Comparison of ENCODE assay signal across 1 cellular context in the genomic region with DNA sequence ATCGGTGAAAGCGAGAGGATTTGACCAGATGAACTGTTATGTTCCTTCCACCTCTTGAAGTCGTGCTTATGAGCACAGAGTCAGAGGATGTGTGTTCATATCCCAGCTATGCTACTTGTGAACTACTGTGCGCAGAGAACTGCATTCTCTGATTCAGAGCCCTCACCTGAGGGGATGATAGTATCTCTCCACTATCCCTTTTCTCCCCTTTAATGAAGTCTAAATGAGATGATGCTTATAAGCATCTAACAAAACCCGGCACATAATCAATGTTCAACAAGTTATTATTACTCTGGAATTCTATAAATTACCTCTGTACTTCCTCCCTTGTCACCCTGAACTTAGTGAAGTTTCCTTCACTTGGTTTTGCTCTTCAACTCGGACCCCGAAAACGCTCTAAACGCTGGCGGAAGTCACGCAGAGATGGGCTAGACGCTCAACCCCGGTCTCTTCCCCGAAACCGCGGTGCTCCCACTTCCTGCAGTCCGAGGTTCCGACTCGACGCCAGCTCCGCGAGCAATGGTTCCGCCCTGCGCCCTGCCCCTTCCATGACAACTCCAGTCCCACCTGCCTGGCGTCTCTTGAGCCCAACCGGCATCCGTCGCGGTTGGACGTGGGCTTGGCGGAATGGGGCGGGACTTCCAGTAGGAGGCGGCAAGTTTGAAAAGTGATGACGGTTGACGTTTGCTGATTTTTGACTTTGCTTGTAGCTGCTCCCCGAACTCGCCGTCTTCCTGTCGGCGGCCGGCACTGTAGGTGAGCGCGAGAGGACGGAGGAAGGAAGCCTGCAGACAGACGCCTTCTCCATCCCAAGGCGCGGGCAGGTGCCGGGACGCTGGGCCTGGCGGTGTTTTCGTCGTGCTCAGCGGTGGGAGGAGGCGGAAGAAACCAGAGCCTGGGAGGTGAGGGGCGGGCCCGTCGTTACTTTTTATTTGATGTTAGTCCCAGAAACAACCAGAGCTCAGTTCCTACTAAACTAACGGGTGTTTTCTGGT.
A peak's percentile ranks its signal among the peaks of the same experiment; 100 is the strongest.
TF ChIP-seq lines count a peak whose summit lies in the region.

NUF2 (plus strand) TSS at position 644 of the 995 bp plus-strand sequence. CDS start 4,098 bp downstream, outside the sequence.

TF ChIP-seq in K562, 482 proteins besides CTCF, POLR2A, EP300 and RAD21 (continued from another document and continues in another):
- no peak for TF ChIP-seq E4F1 (CRISPR knock-in tag; IDR thresholded peaks at IDR 0.05; ENCODE audit: borderline replicate concordance)
- peak; percentile 77 for TF ChIP-seq ZBTB9 (CRISPR knock-in tag; IDR thresholded peaks at IDR 0.05)
- TF ChIP-seq SPI1 (IDR thresholded peaks at IDR 0.05; ENCODE audit: borderline replicate concordance, low read depth, low read length): no peak; the same call in 1 of the 2 replicates
- TF ChIP-seq FOXA3 (CRISPR knock-in tag; conservative IDR thresholded peaks at IDR 0.05 in 1 of 2, IDR thresholded peaks at IDR 0.05 in 1 of 2): peak in 1 of 2 experiments; percentile 41; a peak in 1 of 4 replicates
- no peak for TF ChIP-seq KLF10 (CRISPR knock-in tag; IDR thresholded peaks at IDR 0.05)
- TF ChIP-seq, protein P1, sequence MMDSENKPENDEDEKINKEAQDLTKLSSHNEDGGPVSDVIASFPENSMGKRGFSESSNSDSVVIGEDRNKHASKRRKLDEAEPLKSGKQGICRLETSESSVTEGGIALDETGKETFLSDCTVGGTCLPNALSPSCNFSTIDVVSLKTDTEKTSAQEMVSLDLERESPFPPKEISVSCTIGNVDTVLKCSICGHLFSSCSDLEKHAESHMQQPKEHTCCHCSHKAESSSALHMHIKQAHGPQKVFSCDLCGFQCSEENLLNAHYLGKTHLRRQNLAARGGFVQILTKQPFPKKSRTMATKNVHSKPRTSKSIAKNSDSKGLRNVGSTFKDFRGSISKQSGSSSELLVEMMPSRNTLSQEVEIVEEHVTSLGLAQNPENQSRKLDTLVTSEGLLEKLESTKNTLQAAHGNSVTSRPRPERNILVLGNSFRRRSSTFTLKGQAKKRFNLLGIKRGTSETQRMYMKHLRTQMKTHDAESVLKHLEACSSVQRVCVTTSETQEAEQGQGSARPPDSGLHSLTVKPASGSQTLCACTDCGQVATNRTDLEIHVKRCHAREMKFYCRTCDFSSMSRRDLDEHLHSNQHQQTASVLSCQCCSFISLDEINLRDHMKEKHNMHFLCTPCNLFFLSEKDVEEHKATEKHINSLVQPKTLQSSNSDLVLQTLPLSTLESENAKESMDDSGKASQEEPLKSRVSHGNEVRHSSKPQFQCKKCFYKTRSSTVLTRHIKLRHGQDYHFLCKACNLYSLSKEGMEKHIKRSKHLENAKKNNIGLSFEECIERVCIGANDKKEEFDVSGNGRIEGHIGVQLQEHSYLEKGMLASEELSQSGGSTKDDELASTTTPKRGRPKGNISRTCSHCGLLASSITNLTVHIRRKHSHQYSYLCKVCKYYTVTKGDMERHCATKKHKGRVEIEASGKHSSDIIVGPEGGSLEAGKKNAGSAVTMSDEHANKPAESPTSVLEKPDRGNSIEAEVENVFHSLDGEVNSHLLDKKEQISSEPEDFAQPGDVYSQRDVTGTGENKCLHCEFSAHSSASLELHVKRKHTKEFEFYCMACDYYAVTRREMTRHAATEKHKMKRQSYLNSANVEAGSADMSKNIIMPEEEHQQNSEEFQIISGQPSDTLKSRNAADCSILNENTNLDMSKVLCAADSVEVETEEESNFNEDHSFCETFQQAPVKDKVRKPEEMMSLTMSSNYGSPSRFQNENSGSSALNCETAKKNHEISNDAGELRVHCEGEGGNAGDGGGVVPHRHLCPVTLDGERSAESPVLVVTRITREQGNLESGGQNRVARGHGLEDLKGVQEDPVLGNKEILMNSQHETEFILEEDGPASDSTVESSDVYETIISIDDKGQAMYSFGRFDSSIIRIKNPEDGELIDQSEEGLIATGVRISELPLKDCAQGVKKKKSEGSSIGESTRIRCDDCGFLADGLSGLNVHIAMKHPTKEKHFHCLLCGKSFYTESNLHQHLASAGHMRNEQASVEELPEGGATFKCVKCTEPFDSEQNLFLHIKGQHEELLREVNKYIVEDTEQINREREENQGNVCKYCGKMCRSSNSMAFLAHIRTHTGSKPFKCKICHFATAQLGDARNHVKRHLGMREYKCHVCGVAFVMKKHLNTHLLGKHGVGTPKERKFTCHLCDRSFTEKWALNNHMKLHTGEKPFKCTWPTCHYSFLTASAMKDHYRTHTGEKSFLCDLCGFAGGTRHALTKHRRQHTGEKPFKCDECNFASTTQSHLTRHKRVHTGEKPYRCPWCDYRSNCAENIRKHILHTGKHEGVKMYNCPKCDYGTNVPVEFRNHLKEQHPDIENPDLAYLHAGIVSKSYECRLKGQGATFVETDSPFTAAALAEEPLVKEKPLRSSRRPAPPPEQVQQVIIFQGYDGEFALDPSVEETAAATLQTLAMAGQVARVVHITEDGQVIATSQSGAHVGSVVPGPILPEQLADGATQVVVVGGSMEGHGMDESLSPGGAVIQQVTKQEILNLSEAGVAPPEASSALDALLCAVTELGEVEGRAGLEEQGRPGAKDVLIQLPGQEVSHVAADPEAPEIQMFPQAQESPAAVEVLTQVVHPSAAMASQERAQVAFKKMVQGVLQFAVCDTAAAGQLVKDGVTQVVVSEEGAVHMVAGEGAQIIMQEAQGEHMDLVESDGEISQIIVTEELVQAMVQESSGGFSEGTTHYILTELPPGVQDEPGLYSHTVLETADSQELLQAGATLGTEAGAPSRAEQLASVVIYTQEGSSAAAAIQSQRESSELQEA (IDR thresholded peaks at IDR 0.05; ENCODE audit: low read depth): peak; percentile 99
- TF ChIP-seq SMARCA5 (IDR thresholded peaks at IDR 0.05): no peak
- TF ChIP-seq, protein P2, sequence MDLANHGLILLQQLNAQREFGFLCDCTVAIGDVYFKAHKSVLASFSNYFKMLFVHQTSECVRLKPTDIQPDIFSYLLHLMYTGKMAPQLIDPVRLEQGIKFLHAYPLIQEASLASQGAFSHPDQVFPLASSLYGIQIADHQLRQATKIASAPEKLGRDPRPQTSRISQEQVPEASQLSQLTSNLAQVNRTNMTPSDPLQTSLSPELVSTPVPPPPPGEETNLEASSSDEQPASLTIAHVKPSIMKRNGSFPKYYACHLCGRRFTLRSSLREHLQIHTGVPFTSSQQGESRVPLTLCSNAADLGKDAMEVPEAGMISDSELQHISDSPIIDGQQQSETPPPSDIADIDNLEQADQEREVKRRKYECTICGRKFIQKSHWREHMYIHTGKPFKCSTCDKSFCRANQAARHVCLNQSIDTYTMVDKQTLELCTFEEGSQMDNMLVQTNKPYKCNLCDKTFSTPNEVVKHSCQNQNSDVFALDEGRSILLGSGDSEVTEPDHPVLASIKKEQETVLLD (IDR thresholded peaks at IDR 0.05): peak; percentile 79
- TF ChIP-seq FOXO4 (CRISPR knock-in tag; IDR thresholded peaks at IDR 0.05): 0 out of 2 replicates have a peak, but pooled peaks have one; percentile 53
- TF ChIP-seq HOXB6 (CRISPR knock-in tag; IDR thresholded peaks at IDR 0.05; ENCODE audit: borderline replicate concordance): no peak
- TF ChIP-seq ZNF584 (CRISPR knock-in tag; IDR thresholded peaks at IDR 0.05; ENCODE audit: low read depth): no peak; the same call in 1 of the 2 replicates
- TF ChIP-seq GABPA (tag; conservative IDR thresholded peaks at IDR 0.05; ENCODE audit: low read depth): peak; percentile 100
- TF ChIP-seq ZNF23 (CRISPR knock-in tag; IDR thresholded peaks at IDR 0.05): no peak
- TF ChIP-seq ZNF324 (CRISPR knock-in tag; IDR thresholded peaks at IDR 0.05): no peak; the same call in 1 of the 2 replicates
- TF ChIP-seq RNF2 (IDR thresholded peaks at IDR 0.05): peak; percentile 93
- TF ChIP-seq PTTG1 (tag; IDR thresholded peaks at IDR 0.05; ENCODE audit: low read depth): no peak
- 0 out of 2 replicates have a peak, but pooled peaks have one; percentile 42 for TF ChIP-seq ZNF354B (CRISPR knock-in tag; IDR thresholded peaks at IDR 0.05)
- TF ChIP-seq NCOA6 (IDR thresholded peaks at IDR 0.05): no peak
- TF ChIP-seq TBL1XR1 (IDR thresholded peaks at IDR 0.05; ENCODE audit: low read length in 2 of 2): peak; percentile 73 to 94; a peak in 3 of 4 replicates
- no peak; the same call in 1 of the 2 replicates for TF ChIP-seq ZNF175 (CRISPR knock-in tag; IDR thresholded peaks at IDR 0.05; ENCODE audit: low read depth)
- TF ChIP-seq, protein P3, sequence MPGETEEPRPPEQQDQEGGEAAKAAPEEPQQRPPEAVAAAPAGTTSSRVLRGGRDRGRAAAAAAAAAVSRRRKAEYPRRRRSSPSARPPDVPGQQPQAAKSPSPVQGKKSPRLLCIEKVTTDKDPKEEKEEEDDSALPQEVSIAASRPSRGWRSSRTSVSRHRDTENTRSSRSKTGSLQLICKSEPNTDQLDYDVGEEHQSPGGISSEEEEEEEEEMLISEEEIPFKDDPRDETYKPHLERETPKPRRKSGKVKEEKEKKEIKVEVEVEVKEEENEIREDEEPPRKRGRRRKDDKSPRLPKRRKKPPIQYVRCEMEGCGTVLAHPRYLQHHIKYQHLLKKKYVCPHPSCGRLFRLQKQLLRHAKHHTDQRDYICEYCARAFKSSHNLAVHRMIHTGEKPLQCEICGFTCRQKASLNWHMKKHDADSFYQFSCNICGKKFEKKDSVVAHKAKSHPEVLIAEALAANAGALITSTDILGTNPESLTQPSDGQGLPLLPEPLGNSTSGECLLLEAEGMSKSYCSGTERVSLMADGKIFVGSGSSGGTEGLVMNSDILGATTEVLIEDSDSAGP (CRISPR knock-in tag; IDR thresholded peaks at IDR 0.05): peak; percentile 76; the same call in 1 of the 2 replicates
- TF ChIP-seq, protein P4, sequence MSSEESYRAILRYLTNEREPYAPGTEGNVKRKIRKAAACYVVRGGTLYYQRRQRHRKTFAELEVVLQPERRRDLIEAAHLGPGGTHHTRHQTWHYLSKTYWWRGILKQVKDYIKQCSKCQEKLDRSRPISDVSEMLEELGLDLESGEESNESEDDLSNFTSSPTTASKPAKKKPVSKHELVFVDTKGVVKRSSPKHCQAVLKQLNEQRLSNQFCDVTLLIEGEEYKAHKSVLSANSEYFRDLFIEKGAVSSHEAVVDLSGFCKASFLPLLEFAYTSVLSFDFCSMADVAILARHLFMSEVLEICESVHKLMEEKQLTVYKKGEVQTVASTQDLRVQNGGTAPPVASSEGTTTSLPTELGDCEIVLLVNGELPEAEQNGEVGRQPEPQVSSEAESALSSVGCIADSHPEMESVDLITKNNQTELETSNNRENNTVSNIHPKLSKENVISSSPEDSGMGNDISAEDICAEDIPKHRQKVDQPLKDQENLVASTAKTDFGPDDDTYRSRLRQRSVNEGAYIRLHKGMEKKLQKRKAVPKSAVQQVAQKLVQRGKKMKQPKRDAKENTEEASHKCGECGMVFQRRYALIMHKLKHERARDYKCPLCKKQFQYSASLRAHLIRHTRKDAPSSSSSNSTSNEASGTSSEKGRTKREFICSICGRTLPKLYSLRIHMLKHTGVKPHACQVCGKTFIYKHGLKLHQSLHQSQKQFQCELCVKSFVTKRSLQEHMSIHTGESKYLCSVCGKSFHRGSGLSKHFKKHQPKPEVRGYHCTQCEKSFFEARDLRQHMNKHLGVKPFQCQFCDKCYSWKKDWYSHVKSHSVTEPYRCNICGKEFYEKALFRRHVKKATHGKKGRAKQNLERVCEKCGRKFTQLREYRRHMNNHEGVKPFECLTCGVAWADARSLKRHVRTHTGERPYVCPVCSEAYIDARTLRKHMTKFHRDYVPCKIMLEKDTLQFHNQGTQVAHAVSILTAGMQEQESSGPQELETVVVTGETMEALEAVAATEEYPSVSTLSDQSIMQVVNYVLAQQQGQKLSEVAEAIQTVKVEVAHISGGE (CRISPR knock-in tag; IDR thresholded peaks at IDR 0.05): peak; percentile 99 to 100 (median 100)
- peak; percentile 88 for TF ChIP-seq HNRNPLL (IDR thresholded peaks at IDR 0.05; ENCODE audit: low read depth, low read length, poor library complexity, severe bottlenecking)
- TF ChIP-seq KLF1 (tag; IDR thresholded peaks at IDR 0.05): peak; percentile 87
- TF ChIP-seq KLF13 (tag; IDR thresholded peaks at IDR 0.05; ENCODE audit: borderline replicate concordance, low read depth): peak; percentile 95
- 0 out of 2 replicates have a peak, but pooled peaks have one; percentile 34 for TF ChIP-seq ZNF764 (CRISPR knock-in tag; IDR thresholded peaks at IDR 0.05; ENCODE audit: low read depth)
- TF ChIP-seq BRF1 (IDR thresholded peaks at IDR 0.05; ENCODE audit: borderline replicate concordance, extremely low read depth, insufficient read length): no peak
